28 cellular contexts compared by ENCODE assay signal in the genomic region with DNA sequence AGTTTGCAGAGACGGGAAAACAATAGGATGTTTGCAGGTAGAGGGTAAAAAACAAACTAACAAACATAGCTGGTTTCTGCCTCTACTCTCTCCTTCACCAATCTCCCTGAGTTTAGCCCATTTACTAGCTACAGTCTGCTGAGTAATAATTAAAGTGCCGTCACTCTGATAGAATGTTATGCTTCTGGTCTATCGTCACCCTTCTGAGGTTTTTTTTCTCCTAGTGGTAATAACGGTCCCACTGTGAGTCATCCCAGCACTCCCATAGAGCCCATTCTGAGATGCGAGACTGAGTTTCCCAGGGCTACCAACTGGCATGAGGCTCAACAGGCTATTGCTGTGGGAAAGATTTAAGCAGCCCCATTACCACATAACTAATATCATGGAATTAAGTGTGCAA. TPM values are rescaled to one million over a fixed set of nuclear protein-coding genes. Genes with fewer than 3 reads are reported as not detected.
DNase-seq lines count a peak whose midpoint lies in the region; ATAC-seq, FAIRE-seq and TF ChIP-seq lines count a peak whose summit lies in the region.
"Had no signal": no experiment of that assay in that cellular context is flagged by ENCODE, and none has a peak within 500 bp of the region (broad histone marks: within the 10 kb centered on the region; RNA-seq: fewer than 3 reads in every experiment).

No MANE protein-coding gene starts in this region.

- FAIRE-seq in astrocyte (lab: Jason Lieb, UNC) (no peak), HTR-8/SVneo (lab: Jason Lieb, UNC) (no peak)
- FAIRE-seq: kidney had no signal

- no peak for TF ChIP-seq CTCF in astrocyte (IDR thresholded peaks at IDR 0.05; ENCODE audit: insufficient read depth, low read depth, low read length)

- H3K27ac ChIP-seq in astrocyte (ENCODE audit: low read depth, low read length), result peak overlapping the region; percentile 66
- H3K27ac ChIP-seq: body of pancreas, coronary artery, KMS-11, right lobe of liver, thoracic aorta had no signal

- ATAC-seq in GM21515 (IDR thresholded peaks at IDR 0.05; ENCODE audit: unreplicated experiment), result peak; percentile 48
- peak; percentile 81 for ATAC-seq in HG03565 (IDR thresholded peaks at IDR 0.05; ENCODE audit: unreplicated experiment)
- peak; percentile 80 for ATAC-seq in stimulated activated effector memory CD8-positive, alpha-beta T cell treated with anti-CD3 and anti-CD28 coated beads, Interleukin-12 subunit alpha, Interleukin-12 subunit beta, amount 100 ng/mL, for 72 hours
- ATAC-seq in SK-N-SH treated with all-trans-retinoic acid at 6 μM for 48 hours, result no peak
- ATAC-seq: activated CD8-positive, alpha-beta T cell treated with anti-CD3 and anti-CD28 coated beads for 36 hours; body of pancreas; right lobe of liver; stimulated activated memory B cell treated with anti-CD40 and anti-IgM and Interleukin-4, amounts not matched to agents 10 μg/mL and 1 μg/mL and 100 μg/mL, for 72 hours had no signal

- H3K79me2 ChIP-seq in astrocyte (ENCODE audit: insufficient read depth, low read length), result no peaks in the 10 kb centered on the region

- H3K27me3 Mint-ChIP-seq in astrocyte (ENCODE audit: low read depth, unreplicated experiment), result no peaks in the 10 kb centered on the region
- no peaks in the 10 kb centered on the region for H3K27me3 Mint-ChIP-seq in activated naive CD8-positive, alpha-beta T cell treated with anti-CD3 and anti-CD28 coated beads for 36 hours
- H3K27me3 Mint-ChIP-seq: naive B cell; stimulated activated memory B cell treated with anti-CD40 and anti-IgM and Interleukin-4, amounts not matched to agents 10 μg/mL and 1 μg/mL and 100 μg/mL, for 72 hours had no signal

- no peak overlapping the region for H3K4me3 ChIP-seq in astrocyte (ENCODE audit: insufficient read depth, low read depth, low read length)
- H3K4me3 ChIP-seq: body of pancreas, coronary artery, right lobe of liver, thoracic aorta had no signal

- H3K4me1 ChIP-seq in astrocyte (ENCODE audit: insufficient read depth, low read length), result peaks cover 26% of the 10 kb centered on the region
- H3K4me1 ChIP-seq: body of pancreas, right lobe of liver had no signal

- H3K9me3 ChIP-seq in astrocyte (ENCODE audit: insufficient read depth, low read depth, low read length), result no peaks in the 10 kb centered on the region
- H3K9me3 ChIP-seq: body of pancreas, right lobe of liver, thoracic aorta had no signal

- peak overlapping the region; percentile 26 for H3K4me2 ChIP-seq in astrocyte (ENCODE audit: low read length)
- H3K4me2 ChIP-seq: KMS-11 had no signal

- no peaks in the 10 kb centered on the region for H3K36me3 ChIP-seq in astrocyte (ENCODE audit: insufficient read depth, low read length)
- H3K36me3 ChIP-seq: right lobe of liver, thoracic aorta had no signal

- H2AFZ ChIP-seq in astrocyte (ENCODE audit: low read depth, low read length), result no peak overlapping the region

- peak; percentile 91 for DNase-seq in astrocyte (ENCODE audit: low read depth)
- DNase-seq in stimulated activated effector memory CD8-positive, alpha-beta T cell treated with anti-CD3 and anti-CD28 coated beads, Interleukin-12 subunit alpha, Interleukin-12 subunit beta, amount 100 ng/mL, for 72 hours (ENCODE audit: low spot score in 2 of 2), result no peak
- no peak for DNase-seq in HTR-8/SVneo (ENCODE audit: insufficient read length, low spot score)
- DNase-seq in activated naive CD8-positive, alpha-beta T cell treated with anti-CD3 and anti-CD28 coated beads for 36 hours, result no peak
- DNase-seq: activated CD8-positive, alpha-beta T cell treated with anti-CD3 and anti-CD28 coated beads for 36 hours; activated naive CD4-positive, alpha-beta T cell treated with anti-CD3 and anti-CD28 coated beads, Interleukin-2, amount 50 U/mL, for 16 hours; activated T-cell treated with anti-CD3 and anti-CD28 coated beads, Interleukin-2, amount 50 U/mL, for 48 hours; AML-193; body of pancreas; DMS79 treated with DMSO at 0.1 percent for 48 hours; H9; hippocampal formation; kidney; mammary epithelial cell; naive B cell; NCI-H1105; NCI-H2107; NCI-H69; right lobe of liver; SIG-M5 had no signal

- H3K4me1 Mint-ChIP-seq in astrocyte (ENCODE audit: low read depth, unreplicated experiment), result no peaks in the 10 kb centered on the region
- no peaks in the 10 kb centered on the region for H3K4me1 Mint-ChIP-seq in stimulated activated effector memory CD8-positive, alpha-beta T cell treated with anti-CD3 and anti-CD28 coated beads, Interleukin-12 subunit alpha, Interleukin-12 subunit beta, amount 100 ng/mL, for 72 hours
- no peaks in the 10 kb centered on the region for H3K4me1 Mint-ChIP-seq in activated naive CD8-positive, alpha-beta T cell treated with anti-CD3 and anti-CD28 coated beads for 36 hours
- H3K4me1 Mint-ChIP-seq: H9; naive B cell; stimulated activated memory B cell treated with anti-CD40 and anti-IgM and Interleukin-4, amounts not matched to agents 10 μg/mL and 1 μg/mL and 100 μg/mL, for 72 hours had no signal

- H3K9ac ChIP-seq in astrocyte (ENCODE audit: low read length), result peak overlapping the region; percentile 54
- H3K9ac ChIP-seq: KMS-11 had no signal

- H3K4me3 Mint-ChIP-seq in astrocyte (ENCODE audit: unreplicated experiment), result no peak overlapping the region
- H3K4me3 Mint-ChIP-seq in stimulated activated effector memory CD8-positive, alpha-beta T cell treated with anti-CD3 and anti-CD28 coated beads, Interleukin-12 subunit alpha, Interleukin-12 subunit beta, amount 100 ng/mL, for 72 hours, result no peak overlapping the region
- no peak overlapping the region for H3K4me3 Mint-ChIP-seq in activated naive CD8-positive, alpha-beta T cell treated with anti-CD3 and anti-CD28 coated beads for 36 hours
- H3K4me3 Mint-ChIP-seq: activated CD8-positive, alpha-beta T cell treated with anti-CD3 and anti-CD28 coated beads for 36 hours; H9; naive B cell; stimulated activated memory B cell treated with anti-CD40 and anti-IgM and Interleukin-4, amounts not matched to agents 10 μg/mL and 1 μg/mL and 100 μg/mL, for 72 hours; T-helper 1 cell treated with Interleukin-12 subunit alpha and Interleukin-12 subunit beta and Interleukin-4 antibody, amounts not matched to agents 30 μg/mL and 1 μg/mL, for 36 hours had no signal

- no peaks in the 10 kb centered on the region for H3K27me3 ChIP-seq in astrocyte (ENCODE audit: insufficient read depth, low read length)
- H3K27me3 ChIP-seq: body of pancreas, right lobe of liver had no signal

- no peak overlapping the region for H3K27ac Mint-ChIP-seq in astrocyte (ENCODE audit: unreplicated experiment)
- H3K27ac Mint-ChIP-seq in stimulated activated effector memory CD8-positive, alpha-beta T cell treated with anti-CD3 and anti-CD28 coated beads, Interleukin-12 subunit alpha, Interleukin-12 subunit beta, amount 100 ng/mL, for 72 hours, result no peak overlapping the region
- H3K27ac Mint-ChIP-seq in activated naive CD8-positive, alpha-beta T cell treated with anti-CD3 and anti-CD28 coated beads for 36 hours, result no peak overlapping the region
- H3K27ac Mint-ChIP-seq: activated CD8-positive, alpha-beta T cell treated with anti-CD3 and anti-CD28 coated beads for 36 hours; H9; naive B cell; stimulated activated memory B cell treated with anti-CD40 and anti-IgM and Interleukin-4, amounts not matched to agents 10 μg/mL and 1 μg/mL and 100 μg/mL, for 72 hours; T-helper 1 cell treated with Interleukin-12 subunit alpha and Interleukin-12 subunit beta and Interleukin-4 antibody, amounts not matched to agents 30 μg/mL and 1 μg/mL, for 36 hours had no signal

- no peaks in the 10 kb centered on the region for H4K20me1 ChIP-seq in astrocyte (ENCODE audit: insufficient read depth, low read length)

- H3K36me3 Mint-ChIP-seq in astrocyte (ENCODE audit: low read depth, unreplicated experiment), result no peaks in the 10 kb centered on the region
- no peaks in the 10 kb centered on the region for H3K36me3 Mint-ChIP-seq in stimulated activated effector memory CD8-positive, alpha-beta T cell treated with anti-CD3 and anti-CD28 coated beads, Interleukin-12 subunit alpha, Interleukin-12 subunit beta, amount 100 ng/mL, for 72 hours
- H3K36me3 Mint-ChIP-seq in activated naive CD8-positive, alpha-beta T cell treated with anti-CD3 and anti-CD28 coated beads for 36 hours, result no peaks in the 10 kb centered on the region
- H3K36me3 Mint-ChIP-seq: naive B cell; stimulated activated memory B cell treated with anti-CD40 and anti-IgM and Interleukin-4, amounts not matched to agents 10 μg/mL and 1 μg/mL and 100 μg/mL, for 72 hours had no signal

- H3K9me3 Mint-ChIP-seq in astrocyte (ENCODE audit: unreplicated experiment), result peaks cover 11% of the 10 kb centered on the region
- H3K9me3 Mint-ChIP-seq in stimulated activated effector memory CD8-positive, alpha-beta T cell treated with anti-CD3 and anti-CD28 coated beads, Interleukin-12 subunit alpha, Interleukin-12 subunit beta, amount 100 ng/mL, for 72 hours, result peaks cover 4% of the 10 kb centered on the region
- peaks cover 2% of the 10 kb centered on the region for H3K9me3 Mint-ChIP-seq in activated naive CD8-positive, alpha-beta T cell treated with anti-CD3 and anti-CD28 coated beads for 36 hours

TF ChIP-seq in SK-N-SH treated with all-trans-retinoic acid at 6 μM for 48 hours, 23 proteins besides CTCF, POLR2A, EP300 and RAD21 (continues in another document):
- TF ChIP-seq TCF4 (CRISPR knock-in tag; IDR thresholded peaks at IDR 0.05; ENCODE audit: borderline replicate concordance) (no peak), CSDC2 (CRISPR knock-in tag; IDR thresholded peaks at IDR 0.05) (no peak), ESRRG (CRISPR knock-in tag; IDR thresholded peaks at IDR 0.05) (no peak), PPARA (CRISPR knock-in tag; IDR thresholded peaks at IDR 0.05; ENCODE audit: borderline replicate concordance) (no peak), ZC3H10 (CRISPR knock-in tag; IDR thresholded peaks at IDR 0.05) (no peak), ZNF565 (CRISPR knock-in tag; conservative IDR thresholded peaks at IDR 0.05; ENCODE audit: low read depth) (no peak), TOX (CRISPR knock-in tag; IDR thresholded peaks at IDR 0.05; ENCODE audit: borderline replicate concordance) (no peak), ZNF70 (CRISPR knock-in tag; IDR thresholded peaks at IDR 0.05) (no peak), ZFP30 (CRISPR knock-in tag; IDR thresholded peaks at IDR 0.05) (no peak)
- TF ChIP-seq, protein P1, sequence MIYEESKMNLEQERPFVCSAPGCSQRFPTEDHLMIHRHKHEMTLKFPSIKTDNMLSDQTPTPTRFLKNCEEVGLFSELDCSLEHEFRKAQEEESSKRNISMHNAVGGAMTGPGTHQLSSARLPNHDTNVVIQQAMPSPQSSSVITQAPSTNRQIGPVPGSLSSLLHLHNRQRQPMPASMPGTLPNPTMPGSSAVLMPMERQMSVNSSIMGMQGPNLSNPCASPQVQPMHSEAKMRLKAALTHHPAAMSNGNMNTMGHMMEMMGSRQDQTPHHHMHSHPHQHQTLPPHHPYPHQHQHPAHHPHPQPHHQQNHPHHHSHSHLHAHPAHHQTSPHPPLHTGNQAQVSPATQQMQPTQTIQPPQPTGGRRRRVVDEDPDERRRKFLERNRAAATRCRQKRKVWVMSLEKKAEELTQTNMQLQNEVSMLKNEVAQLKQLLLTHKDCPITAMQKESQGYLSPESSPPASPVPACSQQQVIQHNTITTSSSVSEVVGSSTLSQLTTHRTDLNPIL (CRISPR knock-in tag; IDR thresholded peaks at IDR 0.05; ENCODE audit: low read depth), result no peak

RNA-seq across cellular contexts. Expression of a gene that starts 56.4 kb away (rescaled TPM):
- 3.9 and 4.6 TPM in 2 replicates for total RNA-seq in astrocyte
- under 1 TPM; 0.25 to 0.28 TPM for total RNA-seq in activated naive CD8-positive, alpha-beta T cell treated with anti-CD3 and anti-CD28 coated beads for 36 hours
- total RNA-seq: activated CD8-positive, alpha-beta T cell treated with anti-CD3 and anti-CD28 coated beads for 36 hours; body of pancreas; thoracic aorta had no signal
